In genomic region chr6:2988076-2988425, GRCh38 we compare ENCODE assay signal across 1 cellular context.
TF ChIP-seq lines count a peak whose summit lies in the region.

No MANE protein-coding gene starts in this region.

TF ChIP-seq in K562, 482 proteins besides CTCF, POLR2A, EP300 and RAD21 (continued from another document and continues in another):
- TF ChIP-seq, protein P1, sequence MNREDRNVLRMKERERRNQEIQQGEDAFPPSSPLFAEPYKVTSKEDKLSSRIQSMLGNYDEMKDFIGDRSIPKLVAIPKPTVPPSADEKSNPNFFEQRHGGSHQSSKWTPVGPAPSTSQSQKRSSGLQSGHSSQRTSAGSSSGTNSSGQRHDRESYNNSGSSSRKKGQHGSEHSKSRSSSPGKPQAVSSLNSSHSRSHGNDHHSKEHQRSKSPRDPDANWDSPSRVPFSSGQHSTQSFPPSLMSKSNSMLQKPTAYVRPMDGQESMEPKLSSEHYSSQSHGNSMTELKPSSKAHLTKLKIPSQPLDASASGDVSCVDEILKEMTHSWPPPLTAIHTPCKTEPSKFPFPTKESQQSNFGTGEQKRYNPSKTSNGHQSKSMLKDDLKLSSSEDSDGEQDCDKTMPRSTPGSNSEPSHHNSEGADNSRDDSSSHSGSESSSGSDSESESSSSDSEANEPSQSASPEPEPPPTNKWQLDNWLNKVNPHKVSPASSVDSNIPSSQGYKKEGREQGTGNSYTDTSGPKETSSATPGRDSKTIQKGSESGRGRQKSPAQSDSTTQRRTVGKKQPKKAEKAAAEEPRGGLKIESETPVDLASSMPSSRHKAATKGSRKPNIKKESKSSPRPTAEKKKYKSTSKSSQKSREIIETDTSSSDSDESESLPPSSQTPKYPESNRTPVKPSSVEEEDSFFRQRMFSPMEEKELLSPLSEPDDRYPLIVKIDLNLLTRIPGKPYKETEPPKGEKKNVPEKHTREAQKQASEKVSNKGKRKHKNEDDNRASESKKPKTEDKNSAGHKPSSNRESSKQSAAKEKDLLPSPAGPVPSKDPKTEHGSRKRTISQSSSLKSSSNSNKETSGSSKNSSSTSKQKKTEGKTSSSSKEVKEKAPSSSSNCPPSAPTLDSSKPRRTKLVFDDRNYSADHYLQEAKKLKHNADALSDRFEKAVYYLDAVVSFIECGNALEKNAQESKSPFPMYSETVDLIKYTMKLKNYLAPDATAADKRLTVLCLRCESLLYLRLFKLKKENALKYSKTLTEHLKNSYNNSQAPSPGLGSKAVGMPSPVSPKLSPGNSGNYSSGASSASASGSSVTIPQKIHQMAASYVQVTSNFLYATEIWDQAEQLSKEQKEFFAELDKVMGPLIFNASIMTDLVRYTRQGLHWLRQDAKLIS (CRISPR knock-in tag; IDR thresholded peaks at IDR 0.05), result no peak
- TF ChIP-seq SIN3B (IDR thresholded peaks at IDR 0.05; ENCODE audit: low read depth) (no peak), ZNF407 (IDR thresholded peaks at IDR 0.05; ENCODE audit: low read depth) (peak; percentile 43; the same call in 1 of the 2 replicates), MLX (CRISPR knock-in tag; conservative IDR thresholded peaks at IDR 0.05) (no peak), ZNF253 (CRISPR knock-in tag; conservative IDR thresholded peaks at IDR 0.05) (no peak), KLF13 (tag; IDR thresholded peaks at IDR 0.05; ENCODE audit: borderline replicate concordance, low read depth) (no peak), ZNF740 (CRISPR knock-in tag; IDR thresholded peaks at IDR 0.05) (no peak), ZNF740 (tag; IDR thresholded peaks at IDR 0.05) (0 out of 4 replicates have a peak, but pooled peaks of 1 of the 2 experiments have one; percentile 37), SMARCE1 (IDR thresholded peaks at IDR 0.05) (no peak), ADNP (tag; IDR thresholded peaks at IDR 0.05) (no peak), ZNF146 (CRISPR knock-in tag; IDR thresholded peaks at IDR 0.05; ENCODE audit: unreplicated experiment) (no peak), TSHZ1 (CRISPR knock-in tag; IDR thresholded peaks at IDR 0.05) (no peak), ZNF76 (CRISPR knock-in tag; IDR thresholded peaks at IDR 0.05; ENCODE audit: borderline replicate concordance) (no peak; the same call in 1 of the 2 replicates), RB1 (IDR thresholded peaks at IDR 0.05; ENCODE audit: low read depth) (no peak), ESRRA (IDR thresholded peaks at IDR 0.05; ENCODE audit: borderline replicate concordance, low read depth) (no peak), NCOA1 (IDR thresholded peaks at IDR 0.05; ENCODE audit: low read depth) (0 out of 2 replicates have a peak, but pooled peaks have one; percentile 11), EZH2 (IDR thresholded peaks at IDR 0.05; ENCODE audit: borderline replicate concordance, low read depth, low read length) (no peak), ZKSCAN3 (CRISPR knock-in tag; IDR thresholded peaks at IDR 0.05) (no peak), ZNF175 (CRISPR knock-in tag; IDR thresholded peaks at IDR 0.05; ENCODE audit: low read depth) (no peak), FIP1L1 (IDR thresholded peaks at IDR 0.05; ENCODE audit: low read depth, low read length, poor library complexity, severe bottlenecking) (no peak), ZNF764 (CRISPR knock-in tag; IDR thresholded peaks at IDR 0.05; ENCODE audit: low read depth) (no peak), ZNF431 (CRISPR knock-in tag; IDR thresholded peaks at IDR 0.05) (no peak), ZNF184 (CRISPR knock-in tag; IDR thresholded peaks at IDR 0.05) (no peak), ZFPM2 (CRISPR knock-in tag; IDR thresholded peaks at IDR 0.05) (no peak), BRD9 (IDR thresholded peaks at IDR 0.05; ENCODE audit: low read depth, partially characterized antibody) (peak; percentile 82), RBM39 (optimal IDR thresholded peaks at IDR 0.05; ENCODE audit: low read depth, low read length) (peak; percentile 8), YBX1 (IDR thresholded peaks at IDR 0.05) (no peak), THRAP3 (IDR thresholded peaks at IDR 0.05; ENCODE audit: borderline replicate concordance) (peak; percentile 88), JUND (IDR thresholded peaks at IDR 0.05; ENCODE audit: borderline replicate concordance, low read depth, low read length) (no peak), JUND (tag; IDR thresholded peaks at IDR 0.05; ENCODE audit: borderline replicate concordance, low read depth, low read length) (no peak), NEUROD1 (IDR thresholded peaks at IDR 0.05; ENCODE audit: borderline replicate concordance, low read depth, low read length, partially characterized antibody) (peak; percentile 3)
- TF ChIP-seq, protein P2, sequence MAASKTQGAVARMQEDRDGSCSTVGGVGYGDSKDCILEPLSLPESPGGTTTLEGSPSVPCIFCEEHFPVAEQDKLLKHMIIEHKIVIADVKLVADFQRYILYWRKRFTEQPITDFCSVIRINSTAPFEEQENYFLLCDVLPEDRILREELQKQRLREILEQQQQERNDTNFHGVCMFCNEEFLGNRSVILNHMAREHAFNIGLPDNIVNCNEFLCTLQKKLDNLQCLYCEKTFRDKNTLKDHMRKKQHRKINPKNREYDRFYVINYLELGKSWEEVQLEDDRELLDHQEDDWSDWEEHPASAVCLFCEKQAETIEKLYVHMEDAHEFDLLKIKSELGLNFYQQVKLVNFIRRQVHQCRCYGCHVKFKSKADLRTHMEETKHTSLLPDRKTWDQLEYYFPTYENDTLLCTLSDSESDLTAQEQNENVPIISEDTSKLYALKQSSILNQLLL (CRISPR knock-in tag; IDR thresholded peaks at IDR 0.05; ENCODE audit: borderline replicate concordance), result no peak
- TF ChIP-seq, protein P3, sequence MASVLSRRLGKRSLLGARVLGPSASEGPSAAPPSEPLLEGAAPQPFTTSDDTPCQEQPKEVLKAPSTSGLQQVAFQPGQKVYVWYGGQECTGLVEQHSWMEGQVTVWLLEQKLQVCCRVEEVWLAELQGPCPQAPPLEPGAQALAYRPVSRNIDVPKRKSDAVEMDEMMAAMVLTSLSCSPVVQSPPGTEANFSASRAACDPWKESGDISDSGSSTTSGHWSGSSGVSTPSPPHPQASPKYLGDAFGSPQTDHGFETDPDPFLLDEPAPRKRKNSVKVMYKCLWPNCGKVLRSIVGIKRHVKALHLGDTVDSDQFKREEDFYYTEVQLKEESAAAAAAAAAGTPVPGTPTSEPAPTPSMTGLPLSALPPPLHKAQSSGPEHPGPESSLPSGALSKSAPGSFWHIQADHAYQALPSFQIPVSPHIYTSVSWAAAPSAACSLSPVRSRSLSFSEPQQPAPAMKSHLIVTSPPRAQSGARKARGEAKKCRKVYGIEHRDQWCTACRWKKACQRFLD (CRISPR knock-in tag; IDR thresholded peaks at IDR 0.05), result no peak
- TF ChIP-seq, protein P4, sequence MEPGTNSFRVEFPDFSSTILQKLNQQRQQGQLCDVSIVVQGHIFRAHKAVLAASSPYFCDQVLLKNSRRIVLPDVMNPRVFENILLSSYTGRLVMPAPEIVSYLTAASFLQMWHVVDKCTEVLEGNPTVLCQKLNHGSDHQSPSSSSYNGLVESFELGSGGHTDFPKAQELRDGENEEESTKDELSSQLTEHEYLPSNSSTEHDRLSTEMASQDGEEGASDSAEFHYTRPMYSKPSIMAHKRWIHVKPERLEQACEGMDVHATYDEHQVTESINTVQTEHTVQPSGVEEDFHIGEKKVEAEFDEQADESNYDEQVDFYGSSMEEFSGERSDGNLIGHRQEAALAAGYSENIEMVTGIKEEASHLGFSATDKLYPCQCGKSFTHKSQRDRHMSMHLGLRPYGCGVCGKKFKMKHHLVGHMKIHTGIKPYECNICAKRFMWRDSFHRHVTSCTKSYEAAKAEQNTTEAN (CRISPR knock-in tag; IDR thresholded peaks at IDR 0.05), result no peak
- TF ChIP-seq, protein P5, sequence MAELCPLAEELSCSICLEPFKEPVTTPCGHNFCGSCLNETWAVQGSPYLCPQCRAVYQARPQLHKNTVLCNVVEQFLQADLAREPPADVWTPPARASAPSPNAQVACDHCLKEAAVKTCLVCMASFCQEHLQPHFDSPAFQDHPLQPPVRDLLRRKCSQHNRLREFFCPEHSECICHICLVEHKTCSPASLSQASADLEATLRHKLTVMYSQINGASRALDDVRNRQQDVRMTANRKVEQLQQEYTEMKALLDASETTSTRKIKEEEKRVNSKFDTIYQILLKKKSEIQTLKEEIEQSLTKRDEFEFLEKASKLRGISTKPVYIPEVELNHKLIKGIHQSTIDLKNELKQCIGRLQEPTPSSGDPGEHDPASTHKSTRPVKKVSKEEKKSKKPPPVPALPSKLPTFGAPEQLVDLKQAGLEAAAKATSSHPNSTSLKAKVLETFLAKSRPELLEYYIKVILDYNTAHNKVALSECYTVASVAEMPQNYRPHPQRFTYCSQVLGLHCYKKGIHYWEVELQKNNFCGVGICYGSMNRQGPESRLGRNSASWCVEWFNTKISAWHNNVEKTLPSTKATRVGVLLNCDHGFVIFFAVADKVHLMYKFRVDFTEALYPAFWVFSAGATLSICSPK (IDR thresholded peaks at IDR 0.05; ENCODE audit: borderline replicate concordance), result peak; percentile 49; the same call in 1 of the 2 replicates
